Comparison of ENCODE assay signal across 1 cellular context in genomic region chr11:59643390-59643789, GRCh38.
TF ChIP-seq lines count a peak whose summit lies in the region.

No MANE protein-coding gene starts in this region.

TF ChIP-seq in liver, 16 proteins besides CTCF, POLR2A, EP300 and RAD21 (continued from another document):
- peak; percentile 42 for TF ChIP-seq HNF4G (IDR thresholded peaks at IDR 0.05)
